13 cellular contexts compared by ENCODE assay signal in the genomic region with DNA sequence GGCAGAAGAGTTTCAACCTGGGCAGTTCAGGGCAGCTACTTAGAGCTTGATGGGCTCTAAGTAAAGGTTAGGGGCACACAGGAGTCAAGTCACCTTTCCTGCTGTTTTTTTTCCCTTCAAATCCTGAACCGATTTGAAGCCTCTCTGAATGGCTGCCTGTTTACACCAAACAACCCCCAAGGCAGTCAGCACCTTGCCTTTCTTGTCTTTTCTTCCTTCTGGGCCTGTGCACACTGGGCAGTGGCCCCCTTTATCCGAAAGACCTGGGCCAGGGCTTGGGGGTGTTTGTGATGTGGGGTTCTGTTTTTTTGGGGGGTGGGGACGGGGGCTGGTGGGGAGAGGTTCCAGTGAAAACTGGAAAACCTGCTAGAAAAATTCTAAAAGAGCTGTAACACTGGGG. TPM values are rescaled to one million over a fixed set of nuclear protein-coding genes. Genes with fewer than 3 reads are reported as not detected.
DNase-seq lines count a peak whose midpoint lies in the region; ATAC-seq, FAIRE-seq and TF ChIP-seq lines count a peak whose summit lies in the region.
"Had no signal": no experiment of that assay in that cellular context is flagged by ENCODE, and none has a peak within 500 bp of the region (broad histone marks: within the 10 kb centered on the region; RNA-seq: fewer than 3 reads in every experiment).

No MANE protein-coding gene starts in this region.

- H3K4me3 ChIP-seq in BLaER1 (peak overlapping the region; percentile 44; the same call in 1 of the 2 replicates), DOHH2 (ENCODE audit: low read length) (peak overlapping the region; percentile 31)
- H3K4me3 ChIP-seq: pancreas, uterus had no signal

- H3K9me3 ChIP-seq in BLaER1, result no peaks in the 10 kb centered on the region
- H3K9me3 ChIP-seq in DOHH2 (ENCODE audit: control insufficient read depth, insufficient read depth, low read length), result no peaks in the 10 kb centered on the region
- H3K9me3 ChIP-seq: BE2C, pancreas, uterus had no signal

- H3K36me3 Mint-ChIP-seq in activated CD8-positive, alpha-beta T cell treated with anti-CD3 and anti-CD28 coated beads for 36 hours (ENCODE audit: low read depth), result no peaks in the 10 kb centered on the region
- H3K36me3 Mint-ChIP-seq in naive thymus-derived CD8-positive, alpha-beta T cell, result no peaks in the 10 kb centered on the region

- POLR2A ChIA-PET in activated CD8-positive, alpha-beta T cell treated with anti-CD3 and anti-CD28 coated beads for 36 hours (lab: Charles Lee), result no interaction called here
- POLR2A ChIA-PET in naive thymus-derived CD8-positive, alpha-beta T cell (lab: Charles Lee), result interaction anchor here (1.1 to 1.7 kb wide), 4 partner anchors 9 to 126 kb away, joined by 3 to 6 read pairs (median 3); no protein-coding TSS in a partner anchor

- no peak for TF ChIP-seq CTCF in DOHH2 (IDR thresholded peaks at IDR 0.05; ENCODE audit: low read depth, low read length, poor library complexity, severe bottlenecking)
- no peak for TF ChIP-seq CTCF in activated CD8-positive, alpha-beta T cell treated with anti-CD3 and anti-CD28 coated beads for 36 hours (IDR thresholded peaks at IDR 0.05)

- peak overlapping the region; percentile 90 for H3K27ac Mint-ChIP-seq in activated CD8-positive, alpha-beta T cell treated with anti-CD3 and anti-CD28 coated beads for 36 hours
- H3K27ac Mint-ChIP-seq in naive thymus-derived CD8-positive, alpha-beta T cell, result peak overlapping the region; percentile 93 to 98 (median 96)

- H3K4me2 ChIP-seq in BLaER1, result peak overlapping the region; percentile 90
- peak overlapping the region; percentile 46 for H3K4me2 ChIP-seq in DOHH2 (ENCODE audit: low read length)

- intact Hi-C loops in activated CD8-positive, alpha-beta T cell treated with anti-CD3 and anti-CD28 coated beads for 36 hours (cut with micrococcal nuclease), result no loop called here

- no peaks in the 10 kb centered on the region for H3K79me2 ChIP-seq in DOHH2 (ENCODE audit: control insufficient read depth, low read length)

- H3K36me3 ChIP-seq in BLaER1 (no peaks in the 10 kb centered on the region), DOHH2 (ENCODE audit: control insufficient read depth, low read length) (no peaks in the 10 kb centered on the region)
- H3K36me3 ChIP-seq: BE2C, pancreas, uterus had no signal

- H3F3A ChIP-seq in DOHH2 (ENCODE audit: control insufficient read depth, insufficient read depth), result peaks cover 3% of the 10 kb centered on the region; the same call in 1 of the 2 replicates

- peaks cover 57% of the 10 kb centered on the region for H3K4me1 Mint-ChIP-seq in activated CD8-positive, alpha-beta T cell treated with anti-CD3 and anti-CD28 coated beads for 36 hours (ENCODE audit: low read depth)
- peaks cover 12 to 70% (median 47%) of the 10 kb centered on the region in 4 donors for H3K4me1 Mint-ChIP-seq in naive thymus-derived CD8-positive, alpha-beta T cell

- peak overlapping the region; percentile 56; the same call in 1 of the 2 replicates for H3K9ac ChIP-seq in BLaER1

- H3K27me3 Mint-ChIP-seq in activated CD8-positive, alpha-beta T cell treated with anti-CD3 and anti-CD28 coated beads for 36 hours, result no peaks in the 10 kb centered on the region
- no peaks in the 10 kb centered on the region for H3K27me3 Mint-ChIP-seq in naive thymus-derived CD8-positive, alpha-beta T cell

- H3K4me1 ChIP-seq in BLaER1, result peaks cover 95% of the 10 kb centered on the region
- H3K4me1 ChIP-seq in DOHH2 (ENCODE audit: control insufficient read depth, low read length), result peaks cover 59% of the 10 kb centered on the region
- H3K4me1 ChIP-seq: uterus had no signal

- no peaks in the 10 kb centered on the region for H3K27me3 ChIP-seq in BLaER1
- H3K27me3 ChIP-seq in DOHH2 (ENCODE audit: control insufficient read depth, low read length), result no peaks in the 10 kb centered on the region
- H3K27me3 ChIP-seq: BE2C, pancreas, uterus had no signal

- H3K27ac ChIP-seq in BLaER1, result peak overlapping the region; percentile 71
- peak overlapping the region; percentile 43 for H3K27ac ChIP-seq in DOHH2 (ENCODE audit: low read depth, low read length)
- H3K27ac ChIP-seq: pancreas, uterus had no signal

- FAIRE-seq in frontal cortex (lab: Jason Lieb, UNC), result no peak
- FAIRE-seq: pancreas had no signal

- no peaks in the 10 kb centered on the region for H3K9me3 Mint-ChIP-seq in activated CD8-positive, alpha-beta T cell treated with anti-CD3 and anti-CD28 coated beads for 36 hours
- no peaks in the 10 kb centered on the region for H3K9me3 Mint-ChIP-seq in naive thymus-derived CD8-positive, alpha-beta T cell

- peaks cover 8% of the 10 kb centered on the region for H4K20me1 ChIP-seq in BLaER1
- no peaks in the 10 kb centered on the region for H4K20me1 ChIP-seq in DOHH2 (ENCODE audit: control insufficient read depth, insufficient read depth, low read depth, low read length)

- DNase-seq in activated CD8-positive, alpha-beta T cell treated with anti-CD3 and anti-CD28 coated beads for 36 hours, result no peak
- no peak for DNase-seq in naive thymus-derived CD8-positive, alpha-beta T cell
- DNase-seq in frontal cortex (ENCODE audit: low spot score in 2 of 2), result no peak
- no peak for DNase-seq in NCI-H82 treated with DMSO at 0.1 percent for 48 hours (lab: John Stamatoyannopoulos, UW; ENCODE audit: unreplicated experiment)
- DNase-seq: BE2C, H7, NCI-H69, pancreas, uterus had no signal

- CTCF ChIA-PET in activated CD8-positive, alpha-beta T cell treated with anti-CD3 and anti-CD28 coated beads for 36 hours (lab: Charles Lee), result interaction anchor here (1.0 to 2.4 kb wide), 8 partner anchors 9 to 253 kb away, joined by 3 to 14 read pairs (median 6); partner anchors contain the start of gene GNAZ

- H3K9me2 ChIP-seq in DOHH2 (replicated peaks; ENCODE audit: control insufficient read depth, low read length), result no peaks in the 10 kb centered on the region

- no peak overlapping the region for H3K4me3 Mint-ChIP-seq in activated CD8-positive, alpha-beta T cell treated with anti-CD3 and anti-CD28 coated beads for 36 hours
- H3K4me3 Mint-ChIP-seq in naive thymus-derived CD8-positive, alpha-beta T cell, result peak overlapping the region; percentile 50 to 85 (median 74)

- no peak for ATAC-seq in activated CD8-positive, alpha-beta T cell treated with anti-CD3 and anti-CD28 coated beads for 36 hours
- no peak for ATAC-seq in naive thymus-derived CD8-positive, alpha-beta T cell
- no peak for ATAC-seq in HG03571 (IDR thresholded peaks at IDR 0.05; ENCODE audit: unreplicated experiment)
- ATAC-seq in HG02571 (IDR thresholded peaks at IDR 0.05; ENCODE audit: unreplicated experiment), result no peak
- ATAC-seq: pancreas had no signal

RNA-seq across cellular contexts. Expression of gene RSPH14, which starts 4.3 kb away (rescaled TPM):
- total RNA-seq in activated CD8-positive, alpha-beta T cell treated with anti-CD3 and anti-CD28 coated beads for 36 hours, result not detected
- under 1 TPM in 1 of 2 experiments, not detected in 1; 0.77 TPM for total RNA-seq in naive thymus-derived CD8-positive, alpha-beta T cell
- under 1 TPM in 1 of 3 donors, not detected in 2; 0.26 TPM for polyA plus RNA-seq in naive thymus-derived CD8-positive, alpha-beta T cell
- total RNA-seq in frontal cortex, result 2.4 TPM
- total RNA-seq: H7 had no signal

RNA-seq across cellular contexts. Expression of gene RAB36, which starts 7.8 kb away (rescaled TPM):
- total RNA-seq in activated CD8-positive, alpha-beta T cell treated with anti-CD3 and anti-CD28 coated beads for 36 hours, result under 1 TPM; 0.20 to 0.22 TPM
- total RNA-seq in naive thymus-derived CD8-positive, alpha-beta T cell, result 1 to 10 TPM; 1.1 to 1.2 TPM
- 1 to 10 TPM in 1 of 3 donors, under 1 TPM in 2; 0.66 to 2.0 (median 0.97) TPM for polyA plus RNA-seq in naive thymus-derived CD8-positive, alpha-beta T cell
- total RNA-seq in frontal cortex, result 2.9 TPM

RNA-seq across cellular contexts. Expression of gene BCR, which starts 42.8 kb away (rescaled TPM):
- total RNA-seq in activated CD8-positive, alpha-beta T cell treated with anti-CD3 and anti-CD28 coated beads for 36 hours, result 10 to 100 TPM; 30.4 to 32.0 TPM
- 10 to 100 TPM; 72.1 to 76.9 TPM for total RNA-seq in naive thymus-derived CD8-positive, alpha-beta T cell
- 10 to 100 TPM in 1 of 3 donors, 1 to 10 TPM in 2; 3.8 to 18.3 (median 5.6) TPM for polyA plus RNA-seq in naive thymus-derived CD8-positive, alpha-beta T cell
- total RNA-seq in frontal cortex, result 46.1 TPM
